Comparison of ENCODE assay signal across 8 cellular contexts in the genomic region with DNA sequence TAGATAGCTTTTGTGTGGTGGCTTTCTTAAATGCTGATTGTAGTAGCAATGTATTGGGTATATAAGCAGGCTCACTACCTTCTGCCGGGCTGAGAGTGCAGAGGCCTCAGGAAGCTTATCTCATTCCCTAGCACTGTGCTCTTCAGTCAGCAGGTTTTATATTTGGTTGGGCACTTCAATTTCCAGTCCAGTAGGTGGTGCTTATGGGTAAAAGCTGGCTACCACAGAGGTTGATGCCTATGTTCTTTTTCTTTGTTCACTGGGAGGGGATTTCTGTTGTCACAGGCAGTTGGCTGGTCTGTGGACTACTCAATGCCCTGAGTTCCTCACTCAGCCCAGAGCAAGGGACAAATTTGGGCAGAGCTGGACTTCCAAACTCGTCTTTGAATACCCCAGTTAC. TPM values are rescaled to one million over a fixed set of nuclear protein-coding genes. Genes with fewer than 3 reads are reported as not detected.
DNase-seq lines count a peak whose midpoint lies in the region; ATAC-seq and TF ChIP-seq lines count a peak whose summit lies in the region.

No MANE protein-coding gene starts in this region.

- TF ChIP-seq CTCF in DND-41 (IDR thresholded peaks at IDR 0.05; ENCODE audit: borderline replicate concordance, extremely low read depth, low read length, poor library complexity, severe bottlenecking): peak; percentile 46

- peaks cover 4% of the 10 kb centered on the region for H3K36me3 Mint-ChIP-seq in T-cell

- H3K9me3 ChIP-seq in DND-41 (ENCODE audit: insufficient read depth, low read length, severe bottlenecking): peaks cover 12% of the 10 kb centered on the region
- no peaks in the 10 kb centered on the region for H3K9me3 ChIP-seq in GM23248 (ENCODE audit: low read depth)

- H3K36me3 ChIP-seq in DND-41 (ENCODE audit: insufficient read depth, low read length) (no peaks in the 10 kb centered on the region), GM23248 (ENCODE audit: low read depth) (no peaks in the 10 kb centered on the region)

- H3K4me1 ChIP-seq in DND-41 (ENCODE audit: insufficient read depth, low read length) (peaks cover 52% of the 10 kb centered on the region), GM23248 (ENCODE audit: insufficient read depth) (peaks cover 27% of the 10 kb centered on the region)

- H3K27me3 Mint-ChIP-seq in T-cell: peaks cover 4 to 12% of the 10 kb centered on the region in 2 donors

- H3F3A ChIP-seq in GM23248 (ENCODE audit: insufficient read depth): peaks cover 19% of the 10 kb centered on the region

- no peaks in the 10 kb centered on the region for H4K20me1 ChIP-seq in DND-41 (ENCODE audit: insufficient read depth, low read length)
- H4K20me1 ChIP-seq in GM23248 (ENCODE audit: insufficient read depth): no peaks in the 10 kb centered on the region

- peaks cover 0 to 12% (median 2%) of the 10 kb centered on the region in 3 donors for H3K9me3 Mint-ChIP-seq in T-cell

- H3K27ac Mint-ChIP-seq in T-cell: no peak overlapping the region

- H2AFZ ChIP-seq in DND-41 (ENCODE audit: low read depth, low read length): no peak overlapping the region
- H2AFZ ChIP-seq in GM23248: no peak overlapping the region

- peak overlapping the region; percentile 64 for H3K27ac ChIP-seq in DND-41 (ENCODE audit: low read length)
- H3K27ac ChIP-seq in GM23248: no peak overlapping the region

- H3K9me2 ChIP-seq in GM23248 (ENCODE audit: insufficient read depth): no peaks in the 10 kb centered on the region

- H3K4me2 ChIP-seq in DND-41 (ENCODE audit: insufficient read depth, low read length) (no peak overlapping the region), GM23248 (ENCODE audit: unreplicated experiment) (no peak overlapping the region)

- CTCF ChIA-PET in T-cell (lab: Charles Lee): interaction anchor here (0.6 to 2.7 kb wide), 15 partner anchors 40 to 771 kb away, joined by 3 to 34 read pairs (median 4); a partner anchor contains a TSS

- POLR2A ChIA-PET in T-cell (lab: Charles Lee): interaction anchor here (0.6 to 0.7 kb wide), 3 partner anchors 78 to 611 kb away, joined by 3 to 4 read pairs (median 4); a partner anchor contains a TSS

- H3K4me1 Mint-ChIP-seq in T-cell: peaks cover 0 to 16% (median 5%) of the 10 kb centered on the region in 3 donors

- H3K79me2 ChIP-seq in DND-41 (ENCODE audit: insufficient read depth, low read length): no peaks in the 10 kb centered on the region
- no peaks in the 10 kb centered on the region for H3K79me2 ChIP-seq in GM23248 (ENCODE audit: insufficient read depth)

- no peak for ATAC-seq in DND-41 (ENCODE audit: insufficient read depth, low read depth)
- ATAC-seq in T-cell (replicated peaks in 1 of 4): peak; percentile 48 to 82 (median 75)

- in situ Hi-C loops in GM23248 (cut with MboI): no loop called here

- H3K27me3 ChIP-seq in DND-41 (ENCODE audit: insufficient read depth, low read length, poor library complexity): no peaks in the 10 kb centered on the region
- no peaks in the 10 kb centered on the region for H3K27me3 ChIP-seq in GM23248 (replicated peaks; ENCODE audit: insufficient read depth)

- DNase-seq in DND-41 (no peak), GM23248 (peak; percentile 54), T-cell (peak in 9 of 34 experiments; percentile 1 to 21 (median 8)), kidney glomerular epithelial cell (lab: John Stamatoyannopoulos, UW) (peak; percentile 10), OCI-M2 (lab: John Stamatoyannopoulos, UW; ENCODE audit: unreplicated experiment) (no peak), mesenteric fat pad (ENCODE audit: low spot score) (no peak), NCI-H1694 (lab: John Stamatoyannopoulos, UW) (no peak), NCI-H1105 treated with DMSO at 0.1 percent for 48 hours (lab: John Stamatoyannopoulos, UW) (no peak)

- H3K4me3 Mint-ChIP-seq in T-cell: no peak overlapping the region

- WGBS in GM23248 (ENCODE audit: low coverage in 1 of 2, low lambda C conversion rate in 2 of 2, missing lambda C conversion rate in 2 of 2), 2 experiments: 63 to 66% methylated on average over 2 of the region's 2 CpGs

- H3K4me3 ChIP-seq in DND-41 (ENCODE audit: low read depth in 1 of 2, low read length in 2 of 2): no peak overlapping the region
- H3K4me3 ChIP-seq in GM23248: no peak overlapping the region

- H3K9ac ChIP-seq in DND-41 (ENCODE audit: low read depth, low read length) (no peak overlapping the region), GM23248 (no peak overlapping the region)

RNA-seq across cellular contexts. Expression of a gene that starts 43.0 kb away (rescaled TPM):
- total RNA-seq in GM23248 (2014; rRNA removed; shearing (Covaris generic)): 272 and 303 TPM in 2 replicates
- 488 and 507 TPM in 2 replicates for polyA plus RNA-seq in GM23248 (2016; fragmentation: Nextera tagmentation; extraction: Ambion mirVana)
- total RNA-seq in T-cell (100 to 1,000 TPM in 1 of 5 donors, 10 to 100 TPM in 4; 42.9 to 102 (median 53.5) TPM), mesenteric fat pad (52.2 TPM)

RNA-seq across cellular contexts. Expression of a gene that starts 46.7 kb away (rescaled TPM):
- total RNA-seq in GM23248 (2014; rRNA removed; shearing (Covaris generic)): 0.51 and 1.6 TPM in 2 replicates
- 2.1 and 2.3 TPM in 2 replicates for polyA plus RNA-seq in GM23248 (2016; fragmentation: Nextera tagmentation; extraction: Ambion mirVana)
- total RNA-seq in T-cell (1 to 10 TPM in 2 of 5 donors, under 1 TPM in 3; 0.51 to 2.9 (median 0.72) TPM), mesenteric fat pad (1.1 TPM)

Comparison
In these comparisons a context has a peak if more than half of its experiments do, and no peak if none do; other contexts are left out.
1. DNase-seq: peak in GM23248 (single experiment) and kidney glomerular epithelial cell (single experiment); none in DND-41 (single experiment), OCI-M2 (single experiment), mesenteric fat pad (single experiment), NCI-H1694 (single experiment) and NCI-H1105 treated with DMSO at 0.1 percent for 48 hours (single experiment).